7 cellular contexts compared by ENCODE assay signal in the genomic region with DNA sequence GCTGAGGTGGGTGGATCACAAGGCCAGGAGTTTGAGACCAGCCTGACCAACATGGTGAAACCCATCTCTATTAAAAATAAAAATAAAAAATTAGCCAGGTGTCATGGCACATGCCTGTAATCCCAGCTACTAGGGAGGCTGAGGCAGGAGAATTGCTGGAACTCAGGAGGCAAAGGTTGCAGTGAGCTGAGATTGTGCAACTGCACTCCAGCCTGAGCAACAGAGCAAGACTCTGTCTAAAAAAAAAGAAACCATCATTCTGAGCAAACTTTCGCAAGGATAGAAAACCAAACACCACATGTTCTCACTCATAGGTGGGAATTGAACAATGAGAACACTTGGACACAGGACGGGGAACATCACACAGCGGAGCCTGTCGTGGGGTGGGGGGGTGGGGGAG.
A peak's percentile ranks its signal among the peaks of the same experiment; 100 is the strongest.
DNase-seq lines count a peak whose midpoint lies in the region; ATAC-seq and TF ChIP-seq lines count a peak whose summit lies in the region.
"Not testable (repeated sequence)": the region's sequence is repeated elsewhere in the genome, so short reads cannot be mapped to it uniquely, and the experiment has no call there.

No MANE protein-coding gene starts in this region.

- H3K4me1 ChIP-seq in adipocyte (ENCODE audit: control insufficient read depth, insufficient read depth, low read length) (peaks cover 14% of the 10 kb centered on the region), right lobe of liver (peaks cover 0 to 28% (median 4%) of the 10 kb centered on the region in 4 donors), neutrophil (ENCODE audit: control insufficient read depth in 1 of 2, insufficient read depth in 1 of 2, low read depth in 1 of 2, low read length in 1 of 2) (peaks cover 9 to 22% of the 10 kb centered on the region in 2 experiments)

- not testable (repeated sequence) for H3K9ac ChIP-seq in adipocyte (ENCODE audit: low read length)

- ATAC-seq in right lobe of liver: peak; percentile 11 to 67 (median 32)

- H3K27ac ChIP-seq in right lobe of liver (peak overlapping the region in 1 of 3 donors; percentile 66), neutrophil (peak overlapping the region; percentile 18)

- TF ChIP-seq CTCF in AG10803 (conservative IDR thresholded peaks at IDR 0.05; ENCODE audit: low read length); choroid plexus epithelial cell (conservative IDR thresholded peaks at IDR 0.05; ENCODE audit: low read depth, low read length); fibroblast of villous mesenchyme (IDR thresholded peaks at IDR 0.05; ENCODE audit: insufficient read depth, low read depth, low read length); right lobe of liver (IDR thresholded peaks at IDR 0.05); neutrophil (IDR thresholded peaks at IDR 0.05): not testable (repeated sequence)

- DNase-seq in AG10803 (ENCODE audit: low read depth) (peak; percentile 33), adipocyte (ENCODE audit: low read depth) (peak; percentile 36), choroid plexus epithelial cell (ENCODE audit: low read depth) (peak; percentile 4), fibroblast of villous mesenchyme (ENCODE audit: low read depth) (peak; percentile 16), right lobe of liver (peak in 2 of 3 donors; percentile 39 to 61)

- 18% methylated on average over 4 of the region's 4 CpGs for whole genome bisulfite sequencing in right lobe of liver (ENCODE audit: insufficient coverage, low coverage, low lambda C conversion rate, missing lambda C conversion rate)

- not testable (repeated sequence) for H3K36me3 ChIP-seq in adipocyte (ENCODE audit: control insufficient read depth, insufficient read depth, low read length, severe bottlenecking); right lobe of liver; neutrophil

- TF ChIP-seq EP300 in Ishikawa (IDR thresholded peaks at IDR 0.05; ENCODE audit: borderline replicate concordance): not testable (repeated sequence)

- intact Hi-C loops in right lobe of liver (cut with DNase I): not testable (repeated sequence)

- TF ChIP-seq POLR2A in right lobe of liver (IDR thresholded peaks at IDR 0.05): not testable (repeated sequence)

- not testable (repeated sequence) for TF ChIP-seq RAD21 in Ishikawa (IDR thresholded peaks at IDR 0.05; ENCODE audit: low read depth)

- not testable (repeated sequence) for H3K9me3 ChIP-seq in adipocyte (ENCODE audit: control insufficient read depth, low read length); right lobe of liver; neutrophil

- not testable (repeated sequence) for H3K4me3 ChIP-seq in AG10803 (ENCODE audit: low read length); adipocyte (ENCODE audit: low read length); choroid plexus epithelial cell (ENCODE audit: low read depth, low read length); fibroblast of villous mesenchyme (ENCODE audit: low read depth, low read length); right lobe of liver; neutrophil (ENCODE audit: low read depth in 1 of 2, low read length in 1 of 2)

- H3K27me3 ChIP-seq in adipocyte (replicated peaks; ENCODE audit: control insufficient read depth, insufficient read depth, low read length); right lobe of liver; neutrophil: not testable (repeated sequence)

TF ChIP-seq in Ishikawa, 13 proteins besides CTCF, POLR2A, EP300 and RAD21:
- peak; percentile 19; the same call in 1 of the 2 replicates for TF ChIP-seq CEBPB (IDR thresholded peaks at IDR 0.05)
TF ChIP-seq in Ishikawa: peak in this region for 1; not testable (repeated sequence) for 12.
